Comparison of ENCODE assay signal across 20 cellular contexts in the genomic region with DNA sequence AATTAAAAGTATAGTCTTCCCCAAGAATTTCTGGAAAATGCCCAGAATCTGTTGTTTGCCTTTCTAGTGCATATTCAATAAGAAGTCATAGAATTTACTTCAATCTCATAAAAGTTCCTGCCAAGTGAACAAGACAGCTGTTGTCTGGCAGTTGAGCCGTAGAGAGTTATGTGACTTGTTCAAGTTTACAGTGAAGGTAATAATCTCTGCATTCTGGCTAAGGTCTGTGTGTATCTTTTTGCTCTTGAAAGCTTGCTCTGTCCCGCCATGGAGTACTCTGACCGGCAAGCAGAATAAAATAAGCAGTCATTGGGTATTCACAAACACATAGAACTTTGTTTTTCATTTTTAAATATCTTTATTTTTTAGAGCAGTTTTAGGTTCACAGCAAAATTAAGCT.
DNase-seq lines count a peak whose midpoint lies in the region; ATAC-seq and TF ChIP-seq lines count a peak whose summit lies in the region.
"Had no signal": no experiment of that assay in that cellular context is flagged by ENCODE, and none has a peak within 500 bp of the region (broad histone marks: within the 10 kb centered on the region; RNA-seq: fewer than 3 reads in every experiment).

No MANE protein-coding gene starts in this region.

- TF ChIP-seq POLR2A in upper lobe of left lung (IDR thresholded peaks at IDR 0.05) = no peak

- no peaks in the 10 kb centered on the region for H3K27me3 Mint-ChIP-seq in nephron (ENCODE audit: low read depth)
- no peaks in the 10 kb centered on the region for H3K27me3 Mint-ChIP-seq in activated CD8-positive, alpha-beta T cell treated with anti-CD3 and anti-CD28 coated beads for 36 hours
- H3K27me3 Mint-ChIP-seq: CD8-positive, alpha-beta memory T cell had no signal

- intact Hi-C loops in colonic mucosa (cut with DNase I) = no loop called here
- intact Hi-C loops in activated CD8-positive, alpha-beta T cell treated with anti-CD3 and anti-CD28 coated beads for 36 hours (cut with micrococcal nuclease) = no loop called here

- H3K27ac ChIP-seq in colonic mucosa = no peak overlapping the region
- H3K27ac ChIP-seq in upper lobe of left lung = no peak overlapping the region
- H3K27ac ChIP-seq: KMS-11, Peyer's patch, SK-N-MC had no signal

- no peak for ATAC-seq in upper lobe of left lung (ENCODE audit: low FRiP score in 2 of 2)
- ATAC-seq in GM18517 (IDR thresholded peaks at IDR 0.05; ENCODE audit: unreplicated experiment) = no peak
- ATAC-seq in activated CD8-positive, alpha-beta T cell treated with anti-CD3 and anti-CD28 coated beads for 36 hours = no peak

- H3K36me3 Mint-ChIP-seq in nephron (ENCODE audit: low read depth) = peaks cover 71% of the 10 kb centered on the region
- no peaks in the 10 kb centered on the region for H3K36me3 Mint-ChIP-seq in activated CD8-positive, alpha-beta T cell treated with anti-CD3 and anti-CD28 coated beads for 36 hours (ENCODE audit: low read depth)

- no peak overlapping the region for H3K9ac ChIP-seq in colonic mucosa (ENCODE audit: low read depth in 2 of 2, low read length in 2 of 2)
- H3K9ac ChIP-seq: KMS-11 had no signal

- peaks cover 7% of the 10 kb centered on the region for H3K36me3 ChIP-seq in colonic mucosa
- H3K36me3 ChIP-seq in upper lobe of left lung = peaks cover 0 to 71% (median 8%) of the 10 kb centered on the region in 4 donors

- whole genome bisulfite sequencing in upper lobe of left lung, 2 donors = 88 to 95% methylated on average over 3 of the region's 3 CpGs

- H3K9me3 Mint-ChIP-seq in nephron = no peaks in the 10 kb centered on the region
- H3K9me3 Mint-ChIP-seq in activated CD8-positive, alpha-beta T cell treated with anti-CD3 and anti-CD28 coated beads for 36 hours = no peaks in the 10 kb centered on the region
- H3K9me3 Mint-ChIP-seq: CD8-positive, alpha-beta memory T cell; HFFc6 had no signal

- H3K27me3 ChIP-seq in colonic mucosa (no peaks in the 10 kb centered on the region), upper lobe of left lung (no peaks in the 10 kb centered on the region)
- H3K27me3 ChIP-seq: MG63, Peyer's patch had no signal

- H3K27ac Mint-ChIP-seq in nephron = peak overlapping the region in 2 of 3 experiments; percentile 37 to 76
- H3K27ac Mint-ChIP-seq in activated CD8-positive, alpha-beta T cell treated with anti-CD3 and anti-CD28 coated beads for 36 hours = no peak overlapping the region
- H3K27ac Mint-ChIP-seq: CD8-positive, alpha-beta memory T cell; HFFc6 had no signal

- H3K4me1 ChIP-seq in colonic mucosa = no peaks in the 10 kb centered on the region
- H3K4me1 ChIP-seq in upper lobe of left lung = no peaks in the 10 kb centered on the region
- H3K4me1 ChIP-seq: Peyer's patch had no signal

- TF ChIP-seq EP300 in upper lobe of left lung (IDR thresholded peaks at IDR 0.05) = no peak

- peak; percentile 22 for DNase-seq in COLO829 (ENCODE audit: low spot score)
- peak; percentile 40 for DNase-seq in DMS 273 (lab: John Stamatoyannopoulos, UW; ENCODE audit: unreplicated experiment)
- DNase-seq in colonic mucosa = peak; percentile 27
- no peak for DNase-seq in upper lobe of left lung
- no peak for DNase-seq in activated CD8-positive, alpha-beta T cell treated with anti-CD3 and anti-CD28 coated beads for 36 hours
- DNase-seq: CD8-positive, alpha-beta memory T cell; DND-41; H7; HFFc6; MG63; NCI-H1048; NCI-H1436 treated with DMSO at 0.1 percent for 48 hours; NCI-H2029; NCI-H446 treated with DMSO at 0.1 percent for 48 hours; NCI-H69; Peyer's patch had no signal

- no peak overlapping the region for H3K4me3 ChIP-seq in colonic mucosa
- no peak overlapping the region for H3K4me3 ChIP-seq in upper lobe of left lung
- H3K4me3 ChIP-seq: MG63, Peyer's patch, SK-N-MC had no signal

- no peaks in the 10 kb centered on the region for H3K9me3 ChIP-seq in colonic mucosa
- H3K9me3 ChIP-seq in upper lobe of left lung = no peaks in the 10 kb centered on the region
- H3K9me3 ChIP-seq: MG63, Peyer's patch had no signal

- H3K4me1 Mint-ChIP-seq in nephron = peaks cover 47% of the 10 kb centered on the region
- no peaks in the 10 kb centered on the region for H3K4me1 Mint-ChIP-seq in activated CD8-positive, alpha-beta T cell treated with anti-CD3 and anti-CD28 coated beads for 36 hours (ENCODE audit: low read depth)
- H3K4me1 Mint-ChIP-seq: CD8-positive, alpha-beta memory T cell had no signal

- TF ChIP-seq CTCF in colonic mucosa (IDR thresholded peaks at IDR 0.05) = no peak
- no peak for TF ChIP-seq CTCF in nephron (IDR thresholded peaks at IDR 0.05; ENCODE audit: unreplicated experiment in 3 of 3)
- TF ChIP-seq CTCF in upper lobe of left lung (IDR thresholded peaks at IDR 0.05) = no peak
- no peak for TF ChIP-seq CTCF in activated CD8-positive, alpha-beta T cell treated with anti-CD3 and anti-CD28 coated beads for 36 hours (IDR thresholded peaks at IDR 0.05)

- POLR2A ChIA-PET in activated CD8-positive, alpha-beta T cell treated with anti-CD3 and anti-CD28 coated beads for 36 hours (lab: Charles Lee) = interaction anchor here (0.6 to 0.7 kb wide), 2 partner anchors 43 to 759 kb away, joined by 3 read pairs; no protein-coding TSS in a partner anchor

- no peak overlapping the region for H3K4me3 Mint-ChIP-seq in nephron
- H3K4me3 Mint-ChIP-seq in activated CD8-positive, alpha-beta T cell treated with anti-CD3 and anti-CD28 coated beads for 36 hours = no peak overlapping the region
- H3K4me3 Mint-ChIP-seq: CD8-positive, alpha-beta memory T cell; HFFc6 had no signal

- CTCF ChIA-PET in activated CD8-positive, alpha-beta T cell treated with anti-CD3 and anti-CD28 coated beads for 36 hours (lab: Charles Lee) = interaction anchor here (0.7 to 1.2 kb wide), 4 partner anchors 9 to 296 kb away, joined by 3 to 4 read pairs (median 3); no protein-coding TSS in a partner anchor

Comparison
In these comparisons a context has a peak if more than half of its experiments do, and no peak if none do; other contexts are left out.
1. DNase-seq: peak in COLO829 (single experiment), DMS 273 (single experiment) and colonic mucosa (single experiment); none in upper lobe of left lung (0 of 2) and activated CD8-positive, alpha-beta T cell treated with anti-CD3 and anti-CD28 coated beads for 36 hours (single experiment).